8 cellular contexts compared by ENCODE assay signal in the genomic region with DNA sequence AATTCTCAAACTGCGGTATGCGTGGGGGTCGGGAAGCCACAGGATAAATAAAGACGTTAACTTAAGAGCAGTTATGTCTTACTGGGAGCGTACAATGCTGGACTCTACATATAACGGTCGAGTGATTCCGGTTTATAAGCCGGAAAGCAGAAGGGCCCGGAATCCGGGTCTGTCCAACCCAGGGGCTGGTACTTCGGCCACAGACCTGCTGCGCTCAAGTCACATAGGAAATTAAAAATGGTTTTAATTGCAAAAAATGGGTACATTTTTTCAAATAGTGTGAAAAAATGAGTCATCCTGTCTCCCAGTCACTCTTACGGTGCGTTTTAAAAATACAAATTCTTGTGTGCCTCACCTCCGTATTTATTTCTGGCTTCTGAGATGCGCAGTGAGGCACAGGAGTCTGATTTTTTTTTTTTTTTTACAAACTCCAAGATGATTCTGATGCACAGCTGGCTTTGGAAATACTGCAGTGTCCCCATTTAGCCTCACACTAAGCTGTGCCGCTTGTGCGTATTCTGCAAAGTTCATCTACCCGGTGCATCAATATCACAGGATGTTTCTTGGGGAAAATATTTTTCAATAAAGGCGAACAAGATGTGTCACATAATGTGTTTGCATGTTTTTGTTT. TPM values are rescaled to one million over a fixed set of nuclear protein-coding genes. Genes with fewer than 3 reads are reported as not detected.
DNase-seq lines count a peak whose midpoint lies in the region; ATAC-seq and TF ChIP-seq lines count a peak whose summit lies in the region.

No MANE protein-coding gene starts in this region.

- H4K20me1 ChIP-seq in BLaER1 treated with 17β-estradiol and CSF1 and Interleukin-3, amounts not matched to agents 10 nM and 100 nM, result peaks cover 0 to 62% (median 29%) of the 10 kb centered on the region in 11 experiments; a peak in 15 of 22 replicates

- peak overlapping the region; percentile 78 to 98 (median 86) for H3K4me3 ChIP-seq in BLaER1 treated with 17β-estradiol and CSF1 and Interleukin-3, amounts not matched to agents 10 nM and 100 nM
- H3K4me3 ChIP-seq in RWPE2 (ENCODE audit: severe bottlenecking) (peak overlapping the region; percentile 85), esophagus squamous epithelium (peak overlapping the region; percentile 91 to 99 (median 97)), neuron (ENCODE audit: low read length) (peak overlapping the region; percentile 98)

- DNase-seq in RWPE2 (ENCODE audit: low spot score), result no peak
- DNase-seq in esophagus squamous epithelium (lab: John Stamatoyannopoulos, UW), result no peak
- DNase-seq in GM13976 (ENCODE audit: low spot score), result no peak
- no peak for DNase-seq in NCI-H69 (lab: John Stamatoyannopoulos, UW)
- DNase-seq in DMS79 treated with DMSO at 0.1 percent for 48 hours (lab: John Stamatoyannopoulos, UW), result no peak

- peak overlapping the region; percentile 99 to 100 (median 100) for H3K27ac ChIP-seq in BLaER1 treated with 17β-estradiol and CSF1 and Interleukin-3, amounts not matched to agents 10 nM and 100 nM
- H3K27ac ChIP-seq in RWPE2 (ENCODE audit: poor library complexity, severe bottlenecking), result peak overlapping the region; percentile 83
- peak overlapping the region; percentile 92 to 100 (median 100) for H3K27ac ChIP-seq in esophagus squamous epithelium

- in situ Hi-C loops in GM13976 (cut with MboI; ENCODE audit: low sequenced_read_pairs, unreplicated experiment), result no loop called here

- TF ChIP-seq CTCF in RWPE2 (IDR thresholded peaks at IDR 0.05; ENCODE audit: poor library complexity, severe bottlenecking) (no peak), esophagus squamous epithelium (IDR thresholded peaks at IDR 0.05) (no peak), GM13976 (IDR thresholded peaks at IDR 0.05; ENCODE audit: borderline replicate concordance, control extremely low read depth, extremely low read depth, insufficient read depth, missing control alignments) (no peak)

- peak overlapping the region; percentile 67 for H2AFZ ChIP-seq in neuron (ENCODE audit: low read depth, low read length)

- H3K27me3 ChIP-seq in BLaER1 treated with 17β-estradiol and CSF1 and Interleukin-3, amounts not matched to agents 10 nM and 100 nM, result no peaks in the 10 kb centered on the region
- H3K27me3 ChIP-seq in RWPE2 (ENCODE audit: insufficient read depth, poor library complexity, severe bottlenecking) (no peaks in the 10 kb centered on the region), esophagus squamous epithelium (no peaks in the 10 kb centered on the region), neuron (ENCODE audit: insufficient read depth, low read length) (no peaks in the 10 kb centered on the region)

- peak overlapping the region; percentile 99 to 100 (median 100) for H3K9ac ChIP-seq in BLaER1 treated with 17β-estradiol and CSF1 and Interleukin-3, amounts not matched to agents 10 nM and 100 nM

- peak; percentile 7 for ATAC-seq in GM21825 (IDR thresholded peaks at IDR 0.05; ENCODE audit: unreplicated experiment)
- ATAC-seq in RWPE2 (ENCODE audit: low read depth), result peak; percentile 5

- peak overlapping the region; percentile 77 to 99 (median 86) for H3K4me2 ChIP-seq in BLaER1 treated with 17β-estradiol and CSF1 and Interleukin-3, amounts not matched to agents 10 nM and 100 nM

- TF ChIP-seq POLR2A in esophagus squamous epithelium (IDR thresholded peaks at IDR 0.05), result no peak

- peaks cover 18 to 44% (median 26%) of the 10 kb centered on the region in 10 experiments for H3K4me1 ChIP-seq in BLaER1 treated with 17β-estradiol and CSF1 and Interleukin-3, amounts not matched to agents 10 nM and 100 nM
- peaks cover 8% of the 10 kb centered on the region for H3K4me1 ChIP-seq in RWPE2 (ENCODE audit: insufficient read depth, poor library complexity, severe bottlenecking)
- H3K4me1 ChIP-seq in esophagus squamous epithelium, result peaks cover 16 to 61% (median 18%) of the 10 kb centered on the region in 3 donors
- peaks cover 17% of the 10 kb centered on the region for H3K4me1 ChIP-seq in neuron (ENCODE audit: insufficient read depth, low read length)

- 8 to 10% methylated on average over 17 to 18 of the region's 21 CpGs for WGBS in esophagus squamous epithelium, 2 donors

- H3K36me3 ChIP-seq in BLaER1 treated with 17β-estradiol and CSF1 and Interleukin-3, amounts not matched to agents 10 nM and 100 nM, result peaks cover 38 to 42% (median 40%) of the 10 kb centered on the region in 11 experiments
- H3K36me3 ChIP-seq in RWPE2 (ENCODE audit: low read depth) (peaks cover 37% of the 10 kb centered on the region), esophagus squamous epithelium (peaks cover 21 to 47% (median 31%) of the 10 kb centered on the region in 3 donors), neuron (ENCODE audit: insufficient read depth, low read length) (peaks cover 35% of the 10 kb centered on the region)

- H3K9me3 ChIP-seq in BLaER1 treated with 17β-estradiol and CSF1 and Interleukin-3, amounts not matched to agents 10 nM and 100 nM (replicated peaks in 1 of 11), result no peaks in the 10 kb centered on the region
- H3K9me3 ChIP-seq in RWPE2 (ENCODE audit: severe bottlenecking) (no peaks in the 10 kb centered on the region), esophagus squamous epithelium (no peaks in the 10 kb centered on the region), neuron (ENCODE audit: low read length) (no peaks in the 10 kb centered on the region)

- intact Hi-C loops in esophagus squamous epithelium (cut with DNase I), result no loop called here

RNA-seq across cellular contexts. Expression of gene PCIF1, which starts 1.0 kb away (rescaled TPM):
- total RNA-seq in esophagus squamous epithelium, result 10 to 100 TPM; 10.4 to 36.8 (median 16.4) TPM

RNA-seq across cellular contexts. Expression of gene PLTP, which starts 23.6 kb away (rescaled TPM):
- total RNA-seq in esophagus squamous epithelium, result 100 to 1,000 TPM in 2 of 4 donors, 10 to 100 TPM in 1, 1 to 10 TPM in 1; 5.9 to 248 (median 92.6) TPM

RNA-seq across cellular contexts. Expression of gene ZNF335, which starts 36.5 kb away (rescaled TPM):
- 10 to 100 TPM; 10.5 to 22.5 (median 19.8) TPM for total RNA-seq in esophagus squamous epithelium

RNA-seq across cellular contexts. Expression of gene CTSA, which starts 44.4 kb away (rescaled TPM):
- total RNA-seq in esophagus squamous epithelium, result 10 to 100 TPM; 44.5 to 74.8 (median 56.8) TPM

RNA-seq across cellular contexts. Expression of gene NEURL2, which starts 44.5 kb away (rescaled TPM):
- total RNA-seq in esophagus squamous epithelium, result 1 to 10 TPM; 4.1 to 6.5 (median 5.5) TPM
